ENCODE assay signal across 30 cellular contexts in the genomic region with DNA sequence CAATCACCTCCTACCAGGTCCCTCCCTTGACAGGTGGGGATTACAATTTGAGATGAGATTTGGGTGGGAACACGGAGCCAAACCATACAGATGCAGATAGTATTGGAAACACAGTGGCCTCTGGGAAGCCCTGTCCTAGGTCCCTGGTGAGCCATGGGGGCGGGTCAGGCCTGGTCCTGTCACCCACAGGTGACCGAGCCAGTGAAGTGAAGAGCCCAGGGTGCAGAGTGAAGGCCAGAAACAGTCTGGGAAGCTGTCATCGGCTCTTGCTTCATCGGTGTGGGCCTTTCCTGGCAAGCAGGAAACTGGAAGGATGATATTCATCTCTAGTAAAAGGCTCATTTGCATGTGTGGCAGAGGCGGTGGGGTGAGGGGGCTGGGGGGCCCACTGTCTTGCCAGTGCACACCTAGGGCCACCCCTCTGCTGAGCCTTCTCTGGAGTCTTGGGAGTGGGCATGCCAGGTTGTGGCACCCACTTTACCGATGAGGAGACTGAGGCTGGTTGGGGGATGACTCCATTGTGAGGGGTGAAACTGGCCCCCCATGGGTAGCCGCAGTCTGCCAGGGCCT.
"Had no signal": no experiment of that assay in that cellular context is flagged by ENCODE, and none has a peak within 500 bp of the region (broad histone marks: within the 10 kb centered on the region; RNA-seq: fewer than 3 reads in every experiment).

No MANE protein-coding gene starts in this region.

- H3K4me2 ChIP-seq: hepatocyte had no signal

- H2AFZ ChIP-seq: hepatocyte had no signal

- H3K36me3 ChIP-seq: adrenal gland, ascending aorta, cardiac muscle cell, gastrocnemius medialis, sigmoid colon, transverse colon, WERI-Rb-1 had no signal

- H3K4me1 ChIP-seq: adrenal gland, ascending aorta, gastrocnemius medialis, testis, transverse colon had no signal

- H3K27ac ChIP-seq: adrenal gland, ascending aorta, cardiac muscle cell, gastrocnemius medialis, hepatocyte, sigmoid colon, testis, transverse colon, WERI-Rb-1 had no signal

- ATAC-seq: activated CD4-positive, CD25-positive, alpha-beta regulatory T cell treated with anti-CD3 and anti-CD28 coated beads, Interleukin-2, amount 50 U/mL, for 24 hours; effector memory CD8-positive, alpha-beta T cell; left cardiac atrium; natural killer cell; T-helper 17 cell had no signal

- H3K4me3 ChIP-seq: adrenal gland, ascending aorta, cardiac muscle cell, gastrocnemius medialis, hepatocyte, sigmoid colon, testis, transverse colon had no signal

- H3K9me3 ChIP-seq: adrenal gland, ascending aorta, gastrocnemius medialis, sigmoid colon, testis, transverse colon had no signal

- H3K79me2 ChIP-seq: hepatocyte had no signal

- DNase-seq: activated CD4-positive, alpha-beta T cell treated with anti-CD3 and anti-CD28 coated beads for 48 hours; activated CD4-positive, alpha-beta T cell treated with anti-CD3 and anti-CD28 coated beads, Interleukin-2, amount 50 U/mL, for 48 hours; activated CD8-positive, alpha-beta memory T cell treated with anti-CD3 and anti-CD28 coated beads, Interleukin-2, amount 50 U/mL, for 4 hours; activated effector memory CD4-positive, alpha-beta T cell treated with anti-CD3 and anti-CD28 coated beads, Interleukin-2, amount 50 U/mL, for 16 hours; activated naive CD4-positive, alpha-beta T cell treated with anti-CD3 and anti-CD28 coated beads for 36 hours; activated naive CD8-positive, alpha-beta T cell treated with anti-CD3 and anti-CD28 coated beads for 36 hours; activated T-cell treated with anti-CD3 and anti-CD28 coated beads, Interleukin-2, amount 50 U/mL, for 1 hour; adrenal gland; cortex of kidney; effector memory CD8-positive, alpha-beta T cell; erythroblast; glutamatergic neuron; left cardiac atrium; natural killer cell; small intestine; stimulated activated CD4-positive, alpha-beta T cell treated with anti-CD3 and anti-CD28 coated beads, Interleukin-1b, Interleukin-23, amount 100 ng/mL, for 48 hours; stimulated activated CD4-positive, alpha-beta T cell treated with anti-CD3 and anti-CD28 coated beads, Interleukin-4, amount 100 ng/mL, for 4 hours; stimulated activated CD8-positive, alpha-beta memory T cell treated with anti-CD3 and anti-CD28 coated beads, Interleukin-4, amount 100 ng/mL, for 48 hours; stimulated activated naive CD4-positive, alpha-beta T cell; T-helper 17 cell; T1000; testis; transverse colon had no signal

- H3K27me3 ChIP-seq: adrenal gland, ascending aorta, cardiac muscle cell, gastrocnemius medialis, hepatocyte, testis, transverse colon had no signal
